In genomic region chr17:62800580-62800979, GRCh38 we compare ENCODE assay signal across 13 cellular contexts. TPM values are rescaled to one million over a fixed set of nuclear protein-coding genes. Genes with fewer than 3 reads are reported as not detected.
A peak's percentile ranks its signal among the peaks of the same experiment; 100 is the strongest.
DNase-seq lines count a peak whose midpoint lies in the region; ATAC-seq, FAIRE-seq and TF ChIP-seq lines count a peak whose summit lies in the region.
"Had no signal": no experiment of that assay in that cellular context is flagged by ENCODE, and none has a peak within 500 bp of the region (broad histone marks: within the 10 kb centered on the region; RNA-seq: fewer than 3 reads in every experiment).

No MANE protein-coding gene starts in this region.

- 65% methylated on average over 7 of the region's 7 CpGs for WGBS in HUES64
- whole genome bisulfite sequencing in lung, 2 donors: 52 to 68% methylated on average over 7 of the region's 7 CpGs

- H3K36me3 ChIP-seq in HUES64 (ENCODE audit: insufficient read depth, low read length) (no peaks in the 10 kb centered on the region), bronchial epithelial cell (ENCODE audit: control insufficient read depth, insufficient read depth, low read length) (no peaks in the 10 kb centered on the region), lung (ENCODE audit: control insufficient read depth in 2 of 2, insufficient read depth in 2 of 2, low read length in 2 of 2) (no peaks in the 10 kb centered on the region)

- ATAC-seq in lung (ENCODE audit: insufficient read depth, low FRiP score) (no peak), HG02981 (IDR thresholded peaks at IDR 0.05; ENCODE audit: unreplicated experiment) (no peak)

- H3K9ac ChIP-seq in HUES64 (ENCODE audit: low read depth, low read length): 0 out of 2 replicates have a peak overlapping the region, but pooled peaks have one; percentile 12

- H3K4me3 ChIP-seq in HUES64 (ENCODE audit: low read length): no peak overlapping the region
- H3K4me3 ChIP-seq in bronchial epithelial cell (ENCODE audit: low read depth, low read length): no peak overlapping the region
- H3K4me3 ChIP-seq in lung: no peak overlapping the region

- H3K27ac ChIP-seq in HUES64 (ENCODE audit: low read depth, low read length) (no peak overlapping the region), lung (ENCODE audit: low read depth in 1 of 2, low read length in 1 of 2) (no peak overlapping the region)

- DNase-seq in COLO668 (lab: John Stamatoyannopoulos, UW; ENCODE audit: unreplicated experiment): peak; percentile 27
- peak; percentile 92 for DNase-seq in bronchial epithelial cell (ENCODE audit: low read depth)
- DNase-seq in lung (ENCODE audit: low spot score): peak; percentile 34
- no peak for DNase-seq in D721Med (ENCODE audit: insufficient read length, low spot score)
- DNase-seq in amniotic stem cell (lab: John Stamatoyannopoulos, UW): no peak
- no peak for DNase-seq in activated gamma-delta T cell treated with Interleukin-2 at 50 U/mL for 16 hours
- DNase-seq: activated effector memory CD4-positive, alpha-beta T cell treated with anti-CD3 and anti-CD28 coated beads, Interleukin-2, amount 50 U/mL, for 16 hours; CD4-positive, alpha-beta T cell; cerebellar nuclear complex; HCEC 1CT; NCI-H524 had no signal

- TF ChIP-seq CTCF in bronchial epithelial cell (IDR thresholded peaks at IDR 0.05; ENCODE audit: insufficient read depth, low read length, severe bottlenecking) (no peak), lung (IDR thresholded peaks at IDR 0.05; ENCODE audit: control extremely low read depth, extremely low read depth) (no peak), D721Med (IDR thresholded peaks at IDR 0.05; ENCODE audit: insufficient read depth, missing control alignments) (no peak)

- no peaks in the 10 kb centered on the region for H3K9me3 ChIP-seq in HUES64 (ENCODE audit: insufficient read depth, low read depth, low read length)
- no peaks in the 10 kb centered on the region for H3K9me3 ChIP-seq in lung (ENCODE audit: control insufficient read depth in 2 of 2, insufficient read depth in 1 of 2, low read length in 1 of 2)

- H3K27me3 ChIP-seq in HUES64 (ENCODE audit: insufficient read depth, low read length): no peaks in the 10 kb centered on the region
- no peaks in the 10 kb centered on the region for H3K27me3 ChIP-seq in bronchial epithelial cell (ENCODE audit: control insufficient read depth, insufficient read depth, low read length)
- no peaks in the 10 kb centered on the region for H3K27me3 ChIP-seq in lung (ENCODE audit: control insufficient read depth, insufficient read depth)

- H3K4me1 ChIP-seq in HUES64 (ENCODE audit: insufficient read depth, low read length) (no peaks in the 10 kb centered on the region), lung (ENCODE audit: control insufficient read depth in 2 of 2, insufficient read depth in 2 of 2, low read length in 2 of 2) (peaks cover 0 to 1% of the 10 kb centered on the region in 2 donors)

- FAIRE-seq in bronchial epithelial cell (lab: Jason Lieb, UNC) (no peak), D721Med (lab: Jason Lieb, UNC) (no peak)

RNA-seq across cellular contexts. Expression of gene MARCHF10, which starts 7.5 kb away (rescaled TPM):
- polyA plus RNA-seq in HUES64 (2013, experiment 1 of 2): not detected
- 0.38 TPM for polyA plus RNA-seq in HUES64 (2013, experiment 2 of 2)
- total RNA-seq in bronchial epithelial cell: not detected in 2 replicates
- 10 to 100 TPM in 1 of 2 donors, 1 to 10 TPM in 1; 8.8 to 13.8 TPM for total RNA-seq in lung
- 1 to 10 TPM; 3.1 to 6.1 TPM for polyA plus RNA-seq in lung
- total RNA-seq: CD4-positive, alpha-beta T cell had no signal

Comparison
In these comparisons a context has a peak if more than half of its experiments do, and no peak if none do; other contexts are left out.
1. DNase-seq: peak in COLO668 (single experiment), bronchial epithelial cell (single experiment) and lung (single experiment); none in D721Med (single experiment), amniotic stem cell (single experiment) and activated gamma-delta T cell treated with Interleukin-2 at 50 U/mL for 16 hours (single experiment).